20 cellular contexts compared by ENCODE assay signal in genomic region chr22:50072714-50073538, GRCh38. TPM values are rescaled to one million over a fixed set of nuclear protein-coding genes. Genes with fewer than 3 reads are reported as not detected.
DNase-seq lines count a peak whose midpoint lies in the region; ATAC-seq and TF ChIP-seq lines count a peak whose summit lies in the region.
"Had no signal": no experiment of that assay in that cellular context is flagged by ENCODE, and none has a peak within 500 bp of the region (broad histone marks: within the 10 kb centered on the region; RNA-seq: fewer than 3 reads in every experiment).

No MANE protein-coding gene starts in this region.

- no peaks in the 10 kb centered on the region for H3K79me2 ChIP-seq in SK-N-SH (ENCODE audit: insufficient read depth)

- H3K27me3 ChIP-seq in SK-N-SH (ENCODE audit: insufficient read depth) (no peaks in the 10 kb centered on the region), endodermal cell (ENCODE audit: control insufficient read depth, insufficient read depth, low read length, poor library complexity, severe bottlenecking) (no peaks in the 10 kb centered on the region), transverse colon (peaks cover 16% of the 10 kb centered on the region)

- no peak overlapping the region for H2AFZ ChIP-seq in SK-N-SH (ENCODE audit: low read depth)

- no peaks in the 10 kb centered on the region for H3K4me1 Mint-ChIP-seq in endodermal cell

- peaks cover 4% of the 10 kb centered on the region for H3K9me3 Mint-ChIP-seq in endodermal cell
- H3K9me3 Mint-ChIP-seq: CD14-positive monocyte; CD8-positive, alpha-beta T cell; HFFc6 had no signal

- peak; percentile 36 for DNase-seq in SK-N-SH
- DNase-seq in endodermal cell: peak; percentile 37
- peak; percentile 26 for DNase-seq in posterior vena cava (ENCODE audit: low spot score)
- DNase-seq in transverse colon: no peak
- no peak for DNase-seq in activated CD4-positive, CD25-positive, alpha-beta regulatory T cell treated with anti-CD3 and anti-CD28 coated beads, Interleukin-2, amount 50 U/mL, for 72 hours
- DNase-seq in amniotic stem cell (lab: John Stamatoyannopoulos, UW): no peak
- DNase-seq: CD8-positive, alpha-beta T cell; COR-L47; DMS153; DMS79 treated with DMSO at 0.1 percent for 48 hours; EL; GOT3; HCEC 1CT; HFFc6 had no signal

- TF ChIP-seq RAD21 in SK-N-SH (IDR thresholded peaks at IDR 0.05; ENCODE audit: low read length): no peak

- TF ChIP-seq POLR2A in transverse colon (IDR thresholded peaks at IDR 0.05): no peak

- no peaks in the 10 kb centered on the region for H3K36me3 Mint-ChIP-seq in endodermal cell (ENCODE audit: low read depth)
- H3K36me3 Mint-ChIP-seq: CD8-positive, alpha-beta T cell had no signal

- H3K9me3 ChIP-seq in SK-N-SH (no peaks in the 10 kb centered on the region), endodermal cell (ENCODE audit: control insufficient read depth, low read length) (no peaks in the 10 kb centered on the region), transverse colon (no peaks in the 10 kb centered on the region)

- no peak for TF ChIP-seq CTCF in SK-N-SH (IDR thresholded peaks at IDR 0.05)
- no peak for TF ChIP-seq CTCF in endodermal cell (conservative IDR thresholded peaks at IDR 0.05)
- no peak for TF ChIP-seq CTCF in transverse colon (IDR thresholded peaks at IDR 0.05)

- H4K20me1 ChIP-seq in SK-N-SH (ENCODE audit: insufficient read depth): no peaks in the 10 kb centered on the region

- H3K4me3 ChIP-seq in SK-N-SH (ENCODE audit: low read depth in 2 of 2, low read length in 1 of 2) (no peak overlapping the region), endodermal cell (ENCODE audit: low read length) (no peak overlapping the region), transverse colon (no peak overlapping the region)

- CTCF ChIA-PET in SK-N-SH (lab: Yijun Ruan, JAX): interaction anchor here (1.0 to 1.4 kb wide), 2 partner anchors 9 to 42 kb away, joined by 3 to 5 read pairs; no protein-coding TSS in a partner anchor

- no peak overlapping the region for H3K4me3 Mint-ChIP-seq in endodermal cell
- H3K4me3 Mint-ChIP-seq: CD14-positive monocyte; CD8-positive, alpha-beta T cell; HFFc6 had no signal

- TF ChIP-seq EP300 in SK-N-SH (IDR thresholded peaks at IDR 0.05; ENCODE audit: borderline replicate concordance in 1 of 2, low read depth in 1 of 2, low read length in 1 of 2): no peak
- TF ChIP-seq EP300 in transverse colon (IDR thresholded peaks at IDR 0.05; ENCODE audit: low read depth): no peak

- 63% methylated on average over 10 of the region's 28 CpGs for WGBS in SK-N-SH (ENCODE audit: low lambda C conversion rate)
- WGBS in endodermal cell (ENCODE audit: insufficient coverage in 1 of 2, insufficient read length in 1 of 2), 2 experiments: 92 to 98% methylated on average over 11 to 28 of the region's 28 CpGs
- WGBS in transverse colon (ENCODE audit: low coverage in 1 of 2), 2 donors: 80% methylated on average over 26 of the region's 28 CpGs; no CpG with 5 or more reads in 1 of the 2 donors

- H3K9me2 ChIP-seq in SK-N-SH: no peaks in the 10 kb centered on the region

- no peak overlapping the region for H3K4me2 ChIP-seq in SK-N-SH

- H3K4me1 ChIP-seq in SK-N-SH (ENCODE audit: control insufficient read depth in 1 of 2, insufficient read depth in 2 of 2, low read depth in 1 of 2, low read length in 1 of 2) (no peaks in the 10 kb centered on the region; a peak in 1 of 4 replicates), endodermal cell (ENCODE audit: control insufficient read depth, insufficient read depth, low read length) (peaks cover 5% of the 10 kb centered on the region), transverse colon (peaks cover 0 to 6% (median 0%) of the 10 kb centered on the region in 4 donors)

- ATAC-seq in SK-N-SH treated with all-trans-retinoic acid at 6 μM for 48 hours: no peak
- ATAC-seq: CD8-positive, alpha-beta T cell had no signal

- no peak overlapping the region for H3K27ac Mint-ChIP-seq in endodermal cell
- H3K27ac Mint-ChIP-seq: CD8-positive, alpha-beta T cell; HFFc6 had no signal

- POLR2A ChIA-PET in SK-N-SH (lab: Yijun Ruan, JAX): no interaction called here

- no peaks in the 10 kb centered on the region for H3K27me3 Mint-ChIP-seq in endodermal cell (ENCODE audit: insufficient read depth)

- H3K9ac ChIP-seq in SK-N-SH (no peak overlapping the region), endodermal cell (ENCODE audit: extremely low read depth, low read length, poor library complexity, severe bottlenecking) (no peak overlapping the region)

- no peaks in the 10 kb centered on the region for H3F3A ChIP-seq in SK-N-SH (replicated peaks; ENCODE audit: insufficient read depth)

- no peaks in the 10 kb centered on the region for H3K36me3 ChIP-seq in SK-N-SH (replicated peaks in 1 of 2; ENCODE audit: control insufficient read depth in 1 of 2, insufficient read depth in 2 of 2, low read length in 1 of 2)
- H3K36me3 ChIP-seq in endodermal cell (ENCODE audit: control insufficient read depth, insufficient read depth, low read length): no peaks in the 10 kb centered on the region
- H3K36me3 ChIP-seq in transverse colon: no peaks in the 10 kb centered on the region

- H3K27ac ChIP-seq in SK-N-SH (ENCODE audit: low read depth in 2 of 2, low read length in 1 of 2) (no peak overlapping the region), endodermal cell (ENCODE audit: low read depth, low read length) (no peak overlapping the region), transverse colon (no peak overlapping the region)
- H3K27ac ChIP-seq: 22Rv1, HL-60 had no signal

- in situ Hi-C loops in transverse colon (cut with MboI; ENCODE audit: low pct_ligation_motif_present in 1 of 4, low pct_unique_long_range_greater_than_20kb in 1 of 4, low sequenced_read_pairs in 3 of 4): no loop called here

- intact Hi-C loops in posterior vena cava (cut with DNase I) (no loop called here), transverse colon (cut with DNase I; ENCODE audit: low total_unique reads) (no loop called here)

TF ChIP-seq in SK-N-SH, 30 proteins besides CTCF, POLR2A, EP300 and RAD21:
- no peak for TF ChIP-seq RXRA (IDR thresholded peaks at IDR 0.05; ENCODE audit: borderline replicate concordance, low read depth)
- TF ChIP-seq GATA2 (CRISPR knock-in tag; IDR thresholded peaks at IDR 0.05): no peak
- no peak for TF ChIP-seq TCF12 (IDR thresholded peaks at IDR 0.05)
- no peak for TF ChIP-seq RCOR1 (IDR thresholded peaks at IDR 0.05; ENCODE audit: low read length)
- no peak for TF ChIP-seq POLR2AphosphoS5 (IDR thresholded peaks at IDR 0.05; ENCODE audit: low read depth, low read length)
- TF ChIP-seq JUND (IDR thresholded peaks at IDR 0.05): no peak

TF ChIP-seq in SK-N-SH treated with all-trans-retinoic acid at 6 μM for 48 hours, 23 proteins besides CTCF, POLR2A, EP300 and RAD21:
- TF ChIP-seq ARNTL (CRISPR knock-in tag; IDR thresholded peaks at IDR 0.05; ENCODE audit: borderline replicate concordance, low read depth) (no peak), TCF4 (CRISPR knock-in tag; IDR thresholded peaks at IDR 0.05; ENCODE audit: borderline replicate concordance) (no peak), BACH2 (CRISPR knock-in tag; IDR thresholded peaks at IDR 0.05; ENCODE audit: borderline replicate concordance) (no peak), ESRRG (CRISPR knock-in tag; IDR thresholded peaks at IDR 0.05) (no peak), CSDC2 (CRISPR knock-in tag; IDR thresholded peaks at IDR 0.05) (no peak), TOX (CRISPR knock-in tag; IDR thresholded peaks at IDR 0.05; ENCODE audit: borderline replicate concordance) (no peak), RARB (CRISPR knock-in tag; IDR thresholded peaks at IDR 0.05) (no peak), SNAI2 (CRISPR knock-in tag; IDR thresholded peaks at IDR 0.05) (no peak), PPARA (CRISPR knock-in tag; IDR thresholded peaks at IDR 0.05; ENCODE audit: borderline replicate concordance) (no peak)

RNA-seq across cellular contexts. Expression of gene MLC1, which starts 12.3 kb away (rescaled TPM):
- polyA plus RNA-seq in SK-N-SH (2012; rRNA removed): not detected in 2 replicates
- polyA plus RNA-seq in SK-N-SH (2012; cell fraction: cytosol; rRNA removed): 0.01 TPM in 1 of 2 replicates, not detected in the other
- polyA plus RNA-seq in SK-N-SH (2012; cell fraction: nucleus; rRNA removed): not detected in 2 replicates
- under 1 TPM in 1 of 2 donors, not detected in 1; 0.18 TPM for total RNA-seq in endodermal cell
- polyA plus RNA-seq in endodermal cell (2013, experiment 1 of 2): 1.8 TPM
- 2.2 TPM for polyA plus RNA-seq in endodermal cell (2013, experiment 2 of 2)
- under 1 TPM; 0.19 to 0.28 TPM for total RNA-seq in posterior vena cava
- total RNA-seq in transverse colon: not detected
- total RNA-seq: HFFc6 had no signal

RNA-seq across cellular contexts. Expression of gene TTLL8, which starts 14.8 kb away (rescaled TPM):
- not detected in 2 replicates for polyA plus RNA-seq in SK-N-SH (2012; rRNA removed)
- polyA plus RNA-seq in SK-N-SH (2012; cell fraction: cytosol; rRNA removed): not detected in 2 replicates
- not detected in 2 replicates for polyA plus RNA-seq in SK-N-SH (2012; cell fraction: nucleus; rRNA removed)
- total RNA-seq in endodermal cell (under 1 TPM in 1 of 2 donors, not detected in 1; 0.20 TPM), posterior vena cava (not detected), transverse colon (not detected)
- polyA plus RNA-seq in endodermal cell (2013, experiment 1 of 2): 0.11 TPM
- not detected for polyA plus RNA-seq in endodermal cell (2013, experiment 2 of 2)
- total RNA-seq: A673; CD8-positive, alpha-beta T cell; HFFc6 had no signal
- polyA plus RNA-seq: BJ, CD14-positive monocyte had no signal

RNA-seq across cellular contexts. Expression of gene MOV10L1, which starts 16.9 kb away (rescaled TPM):
- polyA plus RNA-seq in SK-N-SH (2012; rRNA removed): 2.1 and 3.0 TPM in 2 replicates
- polyA plus RNA-seq in SK-N-SH (2012; cell fraction: cytosol; rRNA removed): 0.59 and 0.94 TPM in 2 replicates
- 19.6 and 23.9 TPM in 2 replicates for polyA plus RNA-seq in SK-N-SH (2012; cell fraction: nucleus; rRNA removed)
- total RNA-seq in endodermal cell (under 1 TPM in 1 of 2 donors, not detected in 1; 0.31 TPM), posterior vena cava (under 1 TPM; 0.43 to 0.56 TPM), transverse colon (under 1 TPM in 3 of 4 donors, not detected in 1; 0.20 to 0.48 (median 0.41) TPM)
- 0.14 TPM for polyA plus RNA-seq in endodermal cell (2013, experiment 1 of 2)
- polyA plus RNA-seq in endodermal cell (2013, experiment 2 of 2): not detected
- total RNA-seq: A673; CD8-positive, alpha-beta T cell had no signal

Comparison
In these comparisons a context has a peak if more than half of its experiments do, and no peak if none do; other contexts are left out.
1. DNase-seq: peak in SK-N-SH (single experiment), endodermal cell (single experiment) and posterior vena cava (single experiment); none in transverse colon (single experiment), activated CD4-positive, CD25-positive, alpha-beta regulatory T cell treated with anti-CD3 and anti-CD28 coated beads, Interleukin-2, amount 50 U/mL, for 72 hours (single experiment) and amniotic stem cell (single experiment).